In genomic region chr12:132452596-132453350, GRCh38 we compare ENCODE assay signal across 1 cellular context.
A peak's percentile ranks its signal among the peaks of the same experiment; 100 is the strongest.
TF ChIP-seq lines count a peak whose summit lies in the region.

No MANE protein-coding gene starts in this region.

TF ChIP-seq in HepG2, 621 proteins besides CTCF, POLR2A, EP300 and RAD21:
- TF ChIP-seq PRDM10 (CRISPR knock-in tag; IDR thresholded peaks at IDR 0.05; ENCODE audit: low read depth) (no peak), ZNF770 (CRISPR knock-in tag; IDR thresholded peaks at IDR 0.05) (0 out of 2 replicates have a peak, but pooled peaks have one; percentile 18), ZFYVE20 (CRISPR knock-in tag; IDR thresholded peaks at IDR 0.05; ENCODE audit: borderline replicate concordance, low read depth) (no peak), MAFG (CRISPR knock-in tag; IDR thresholded peaks at IDR 0.05) (no peak), ARID3A (IDR thresholded peaks at IDR 0.05; ENCODE audit: low read depth, low read length) (no peak), KLF6 (CRISPR knock-in tag; IDR thresholded peaks at IDR 0.05) (no peak)
